12 cellular contexts compared by ENCODE assay signal in the genomic region with DNA sequence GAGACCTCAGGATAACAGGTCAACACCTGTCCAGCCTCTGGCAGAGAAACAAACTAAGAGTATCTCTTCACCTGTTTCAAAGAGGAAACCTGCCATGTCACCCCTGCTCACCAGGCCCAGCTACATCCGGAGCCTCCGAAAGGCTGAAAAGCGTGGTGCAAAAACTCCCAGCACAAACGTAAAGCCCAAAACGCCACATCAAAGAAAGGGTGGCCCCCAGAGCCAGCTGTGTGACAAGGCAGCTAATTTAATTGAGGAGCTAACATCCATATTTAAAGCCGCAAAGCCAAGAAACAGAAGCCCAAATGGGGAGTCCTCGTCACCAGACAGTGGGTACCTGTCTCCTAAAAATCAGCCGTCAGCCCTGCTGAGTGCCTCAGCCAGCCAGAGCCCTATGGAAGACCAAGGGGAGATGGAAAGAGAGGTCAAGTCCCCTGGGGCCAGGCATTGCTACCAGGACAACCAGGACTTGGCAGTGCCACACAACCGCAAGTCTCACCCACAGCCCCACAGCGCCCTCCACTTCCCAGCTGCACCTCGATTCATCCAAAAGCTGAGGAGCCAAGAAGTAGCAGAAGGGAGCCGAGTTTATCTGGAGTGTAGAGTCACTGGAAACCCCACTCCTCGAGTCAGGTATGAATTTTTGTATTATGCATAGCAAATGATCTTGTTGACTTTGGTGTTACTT. TPM values are rescaled to one million over a fixed set of nuclear protein-coding genes. Genes with fewer than 3 reads are reported as not detected.
A peak's percentile ranks its signal among the peaks of the same experiment; 100 is the strongest.
DNase-seq lines count a peak whose midpoint lies in the region; ATAC-seq lines count a peak whose summit lies in the region.
"Had no signal": no experiment of that assay in that cellular context is flagged by ENCODE, and none has a peak within 500 bp of the region (broad histone marks: within the 10 kb centered on the region; RNA-seq: fewer than 3 reads in every experiment).

No MANE protein-coding gene starts in this region.

- H3K9me3 Mint-ChIP-seq in T-helper 2 cell treated with Interferon-gamma antibody and Interleukin-4, amounts not matched to agents 5 μg/mL and 100 μg/mL, for 36 hours = no peaks in the 10 kb centered on the region
- no peaks in the 10 kb centered on the region for H3K9me3 Mint-ChIP-seq in activated T-cell treated with anti-CD3 and anti-CD28 coated beads, Interleukin-2, amount 50 U/mL, for 24 hours
- H3K9me3 Mint-ChIP-seq in naive thymus-derived CD4-positive, alpha-beta T cell = no peaks in the 10 kb centered on the region
- H3K9me3 Mint-ChIP-seq: naive B cell had no signal

- ATAC-seq in naive thymus-derived CD4-positive, alpha-beta T cell = peak; percentile 62
- ATAC-seq in HG03457 (IDR thresholded peaks at IDR 0.05; ENCODE audit: unreplicated experiment) (no peak), GM21367 (IDR thresholded peaks at IDR 0.05; ENCODE audit: unreplicated experiment) (no peak), esophagus mucosa (no peak)

- peaks cover 14% of the 10 kb centered on the region for H3K27me3 Mint-ChIP-seq in T-helper 2 cell treated with Interferon-gamma antibody and Interleukin-4, amounts not matched to agents 5 μg/mL and 100 μg/mL, for 36 hours (ENCODE audit: low read depth)
- no peaks in the 10 kb centered on the region for H3K27me3 Mint-ChIP-seq in activated T-cell treated with anti-CD3 and anti-CD28 coated beads, Interleukin-2, amount 50 U/mL, for 24 hours
- H3K27me3 Mint-ChIP-seq in naive thymus-derived CD4-positive, alpha-beta T cell = peaks cover 0 to 21% (median 0%) of the 10 kb centered on the region in 5 donors

- intact Hi-C loops in naive thymus-derived CD4-positive, alpha-beta T cell (cut with micrococcal nuclease) = loop anchor here (1.0 to 10.0 kb wide), 7 partner anchors 31 to 495 kb away; a partner anchor contains a TSS

- peak overlapping the region; percentile 5 for H3K4me3 Mint-ChIP-seq in T-helper 2 cell treated with Interferon-gamma antibody and Interleukin-4, amounts not matched to agents 5 μg/mL and 100 μg/mL, for 36 hours
- H3K4me3 Mint-ChIP-seq in activated T-cell treated with anti-CD3 and anti-CD28 coated beads, Interleukin-2, amount 50 U/mL, for 24 hours = peak overlapping the region; percentile 34
- H3K4me3 Mint-ChIP-seq in naive thymus-derived CD4-positive, alpha-beta T cell = peak overlapping the region; percentile 48 to 78 (median 62)
- H3K4me3 Mint-ChIP-seq: naive B cell had no signal

- CTCF ChIA-PET in naive thymus-derived CD4-positive, alpha-beta T cell (lab: Charles Lee) = interaction anchor here (1.1 to 2.3 kb wide), 2 partner anchors 29 to 32 kb away, joined by 3 to 9 read pairs; a partner anchor contains a TSS

- peaks cover 14% of the 10 kb centered on the region for H3K4me1 Mint-ChIP-seq in T-helper 2 cell treated with Interferon-gamma antibody and Interleukin-4, amounts not matched to agents 5 μg/mL and 100 μg/mL, for 36 hours (ENCODE audit: low read depth)
- peaks cover 34% of the 10 kb centered on the region for H3K4me1 Mint-ChIP-seq in activated T-cell treated with anti-CD3 and anti-CD28 coated beads, Interleukin-2, amount 50 U/mL, for 24 hours (ENCODE audit: low read depth)
- H3K4me1 Mint-ChIP-seq in naive thymus-derived CD4-positive, alpha-beta T cell = peaks cover 5 to 39% (median 36%) of the 10 kb centered on the region in 7 donors
- H3K4me1 Mint-ChIP-seq: naive B cell had no signal

- peaks cover 16 to 21% of the 10 kb centered on the region in 2 donors for H3K4me1 ChIP-seq in naive thymus-derived CD4-positive, alpha-beta T cell (ENCODE audit: control insufficient read depth in 2 of 2, insufficient read depth in 2 of 2, low read length in 2 of 2)
- H3K4me1 ChIP-seq: transverse colon had no signal

- no peaks in the 10 kb centered on the region for H3K36me3 Mint-ChIP-seq in T-helper 2 cell treated with Interferon-gamma antibody and Interleukin-4, amounts not matched to agents 5 μg/mL and 100 μg/mL, for 36 hours (ENCODE audit: low read depth)
- no peaks in the 10 kb centered on the region for H3K36me3 Mint-ChIP-seq in activated T-cell treated with anti-CD3 and anti-CD28 coated beads, Interleukin-2, amount 50 U/mL, for 24 hours (ENCODE audit: low read depth)
- H3K36me3 Mint-ChIP-seq in naive thymus-derived CD4-positive, alpha-beta T cell = no peaks in the 10 kb centered on the region
- H3K36me3 Mint-ChIP-seq: naive B cell had no signal

- H3K9me3 ChIP-seq in naive thymus-derived CD4-positive, alpha-beta T cell (ENCODE audit: control insufficient read depth in 2 of 3, low read length in 3 of 3) = no peaks in the 10 kb centered on the region
- H3K9me3 ChIP-seq: transverse colon had no signal

- H3K27ac Mint-ChIP-seq in T-helper 2 cell treated with Interferon-gamma antibody and Interleukin-4, amounts not matched to agents 5 μg/mL and 100 μg/mL, for 36 hours = no peak overlapping the region
- peak overlapping the region; percentile 58 for H3K27ac Mint-ChIP-seq in activated T-cell treated with anti-CD3 and anti-CD28 coated beads, Interleukin-2, amount 50 U/mL, for 24 hours
- peak overlapping the region; percentile 56 to 88 (median 73) for H3K27ac Mint-ChIP-seq in naive thymus-derived CD4-positive, alpha-beta T cell
- H3K27ac Mint-ChIP-seq: naive B cell had no signal

- no peak overlapping the region for H3K4me3 ChIP-seq in naive thymus-derived CD4-positive, alpha-beta T cell (ENCODE audit: low read length)
- H3K4me3 ChIP-seq: transverse colon had no signal

- H3K27me3 ChIP-seq in naive thymus-derived CD4-positive, alpha-beta T cell (ENCODE audit: control insufficient read depth in 2 of 2, insufficient read depth in 2 of 2, low read length in 2 of 2) = no peaks in the 10 kb centered on the region
- H3K27me3 ChIP-seq: transverse colon had no signal

- peak; percentile 18 for DNase-seq in T-helper 2 cell treated with Interferon-gamma antibody and Interleukin-4, amounts not matched to agents 5 μg/mL and 100 μg/mL, for 36 hours (ENCODE audit: low spot score)
- DNase-seq in activated T-cell treated with anti-CD3 and anti-CD28 coated beads, Interleukin-2, amount 50 U/mL, for 24 hours = peak; percentile 66
- peak in 8 of 9 donors; percentile 60 to 75 (median 69) for DNase-seq in naive thymus-derived CD4-positive, alpha-beta T cell
- DNase-seq in stimulated activated CD8-positive, alpha-beta memory T cell treated with anti-CD3 and anti-CD28 coated beads, Interleukin-4, amount 100 ng/mL, for 48 hours = peak; percentile 63
- no peak for DNase-seq in NOMO-1 treated with DMSO at 0.1 percent for 48 hours (lab: John Stamatoyannopoulos, UW; ENCODE audit: unreplicated experiment)
- DNase-seq: naive B cell, NCI-H1436, SHP77, transverse colon had no signal

- no peak overlapping the region for H3K27ac ChIP-seq in naive thymus-derived CD4-positive, alpha-beta T cell (ENCODE audit: low read depth, low read length)
- H3K27ac ChIP-seq: transverse colon had no signal

- POLR2A ChIA-PET in naive thymus-derived CD4-positive, alpha-beta T cell (lab: Charles Lee) = interaction anchor here (1.0 kb wide), 1 partner anchor 32 kb away, joined by 10 read pairs; a partner anchor contains a TSS

- H3K36me3 ChIP-seq in naive thymus-derived CD4-positive, alpha-beta T cell (ENCODE audit: control insufficient read depth in 2 of 3, insufficient read depth in 3 of 3, low read length in 3 of 3) = no peaks in the 10 kb centered on the region
- H3K36me3 ChIP-seq: transverse colon had no signal

RNA-seq across cellular contexts. Expression of a gene that starts 15.1 kb away (rescaled TPM):
- 10 to 100 TPM in 1 of 5 experiments, 1 to 10 TPM in 1, under 1 TPM in 3; 0.70 to 11.9 (median 0.88) TPM for total RNA-seq in naive thymus-derived CD4-positive, alpha-beta T cell
- under 1 TPM; 0.51 to 0.63 TPM for polyA plus RNA-seq in naive thymus-derived CD4-positive, alpha-beta T cell
- total RNA-seq in esophagus mucosa = 70.1 TPM

RNA-seq across cellular contexts. Expression of a gene that starts 31.6 kb away (rescaled TPM):
- total RNA-seq in naive thymus-derived CD4-positive, alpha-beta T cell = 10 to 100 TPM; 48.5 to 57.8 (median 54.1) TPM
- 10 to 100 TPM; 21.7 to 23.0 TPM for polyA plus RNA-seq in naive thymus-derived CD4-positive, alpha-beta T cell
- 4.6 TPM for total RNA-seq in esophagus mucosa

Comparison
In these comparisons a context has a peak if more than half of its experiments do, and no peak if none do; other contexts are left out.
1. H3K4me3 Mint-ChIP-seq: peak in every context shown above with its lines; median percentile 62 in naive thymus-derived CD4-positive, alpha-beta T cell; 34 in activated T-cell treated with anti-CD3 and anti-CD28 coated beads, Interleukin-2, amount 50 U/mL, for 24 hours; 5 in T-helper 2 cell treated with Interferon-gamma antibody and Interleukin-4, amounts not matched to agents 5 μg/mL and 100 μg/mL, for 36 hours.